In the genomic region with DNA sequence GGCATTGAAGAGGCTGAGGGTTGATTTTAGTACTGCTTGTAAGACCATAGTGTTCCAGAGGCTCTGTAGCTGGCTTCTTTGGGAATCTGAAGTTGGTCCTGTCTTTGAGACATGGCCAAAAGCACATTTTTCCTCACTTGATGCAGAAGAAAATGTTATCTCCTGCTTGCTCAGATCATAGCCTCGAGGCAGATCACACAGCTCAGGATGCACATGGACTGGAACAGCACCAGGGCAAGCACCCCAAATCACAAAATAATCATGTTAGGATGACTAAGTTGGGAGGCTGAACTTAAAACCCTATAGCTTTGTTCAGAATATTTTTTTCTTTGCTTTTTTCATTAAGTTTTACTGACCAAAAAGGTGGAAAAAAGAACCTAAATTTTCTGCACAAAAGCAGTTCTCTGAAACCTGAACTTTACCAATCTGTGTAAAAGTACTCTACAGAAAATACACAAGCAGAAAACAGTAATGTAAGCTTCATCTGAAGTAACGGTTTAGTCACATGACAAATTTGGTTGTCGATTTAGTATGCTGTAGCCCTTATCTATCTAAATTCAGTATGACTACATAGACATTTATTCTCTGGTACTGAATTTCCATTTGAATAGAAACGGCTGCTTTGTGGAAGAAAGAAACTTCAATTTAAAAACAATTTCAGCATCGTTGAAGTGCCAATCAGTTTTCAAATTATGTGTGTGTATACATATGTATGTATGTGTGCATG, we compare ENCODE assay signal across 14 cellular contexts. TPM values are rescaled to one million over a fixed set of nuclear protein-coding genes. Genes with fewer than 3 reads are reported as not detected.
DNase-seq lines count a peak whose midpoint lies in the region; ATAC-seq and TF ChIP-seq lines count a peak whose summit lies in the region.
"Had no signal": no experiment of that assay in that cellular context is flagged by ENCODE, and none has a peak within 500 bp of the region (broad histone marks: within the 10 kb centered on the region; RNA-seq: fewer than 3 reads in every experiment).

No MANE protein-coding gene starts in this region.

- DNase-seq in activated CD4-positive, alpha-beta T cell treated with anti-CD3 and anti-CD28 coated beads, Interleukin-2, amount 10 ng/mL, durations not matched to agents 24 days and 14 days: no peak
- no peak for DNase-seq in activated CD4-positive, alpha-beta T cell treated with anti-CD3 and anti-CD28 coated beads, Interleukin-2, amount 50 U/mL, for 48 hours
- peak; percentile 28 for DNase-seq in NCI-H226
- no peak for DNase-seq in endodermal cell
- no peak for DNase-seq in psoas muscle
- no peak for DNase-seq in DMS79 treated with DMSO at 0.1 percent for 48 hours (lab: John Stamatoyannopoulos, UW)
- DNase-seq in activated gamma-delta T cell treated with Interleukin-2 at 50 U/mL for 16 hours: no peak
- DNase-seq: anterior cingulate cortex, erythroblast, left colon, NCI-H1417 had no signal

- H3K4me3 ChIP-seq in endodermal cell (ENCODE audit: low read length): peak overlapping the region; percentile 89
- H3K4me3 ChIP-seq in psoas muscle: peak overlapping the region; percentile 96

- intact Hi-C loops in activated CD4-positive, alpha-beta T cell treated with anti-CD3 and anti-CD28 coated beads, Interleukin-2, amount 10 ng/mL, durations not matched to agents 24 days and 14 days (cut with micrococcal nuclease): loop anchor here (10.0 kb wide), 1 partner anchor 223 kb away; no protein-coding TSS in a partner anchor
- intact Hi-C loops in psoas muscle (cut with DNase I): loop anchor here in 1 of 2 donors (10.0 kb wide), 1 partner anchor 463 kb away; no protein-coding TSS in a partner anchor

- H3K9me3 ChIP-seq in endodermal cell (ENCODE audit: control insufficient read depth, low read length) (no peaks in the 10 kb centered on the region), psoas muscle (no peaks in the 10 kb centered on the region)

- 83 to 90% methylated on average over 3 to 5 of the region's 5 CpGs for WGBS in endodermal cell (ENCODE audit: insufficient coverage in 1 of 2, insufficient read length in 1 of 2), 2 experiments
- whole genome bisulfite sequencing in psoas muscle, 3 donors: 40 to 44% (median 41%) methylated on average over 5 of the region's 5 CpGs

- peaks cover 44% of the 10 kb centered on the region for H3K36me3 Mint-ChIP-seq in activated CD4-positive, alpha-beta T cell treated with anti-CD3 and anti-CD28 coated beads, Interleukin-2, amount 10 ng/mL, durations not matched to agents 24 days and 14 days (ENCODE audit: low read depth)
- peaks cover 21% of the 10 kb centered on the region for H3K36me3 Mint-ChIP-seq in endodermal cell (ENCODE audit: low read depth)

- H3K4me1 ChIP-seq in endodermal cell (ENCODE audit: control insufficient read depth, insufficient read depth, low read length) (peaks cover 7% of the 10 kb centered on the region), psoas muscle (peaks cover 67% of the 10 kb centered on the region)

- H3K27ac Mint-ChIP-seq in activated CD4-positive, alpha-beta T cell treated with anti-CD3 and anti-CD28 coated beads, Interleukin-2, amount 10 ng/mL, durations not matched to agents 24 days and 14 days: no peak overlapping the region
- H3K27ac Mint-ChIP-seq in endodermal cell: no peak overlapping the region

- no peaks in the 10 kb centered on the region for H3K9me3 Mint-ChIP-seq in activated CD4-positive, alpha-beta T cell treated with anti-CD3 and anti-CD28 coated beads, Interleukin-2, amount 10 ng/mL, durations not matched to agents 24 days and 14 days
- no peaks in the 10 kb centered on the region for H3K9me3 Mint-ChIP-seq in endodermal cell

- H3K27me3 Mint-ChIP-seq in activated CD4-positive, alpha-beta T cell treated with anti-CD3 and anti-CD28 coated beads, Interleukin-2, amount 10 ng/mL, durations not matched to agents 24 days and 14 days: no peaks in the 10 kb centered on the region
- H3K27me3 Mint-ChIP-seq in endodermal cell (ENCODE audit: insufficient read depth): no peaks in the 10 kb centered on the region

- ATAC-seq in psoas muscle (no peak), HG03159 (IDR thresholded peaks at IDR 0.05; ENCODE audit: unreplicated experiment) (no peak)
- ATAC-seq: HCT116, left colon had no signal

- H3K9ac ChIP-seq in endodermal cell (ENCODE audit: extremely low read depth, low read length, poor library complexity, severe bottlenecking): no peak overlapping the region

- H3K36me3 ChIP-seq in endodermal cell (ENCODE audit: control insufficient read depth, insufficient read depth, low read length) (peaks cover 44% of the 10 kb centered on the region), psoas muscle (ENCODE audit: insufficient read depth in 1 of 2, low read depth in 1 of 2) (peaks cover 6 to 16% of the 10 kb centered on the region in 2 donors)

- H3K27me3 ChIP-seq in endodermal cell (ENCODE audit: control insufficient read depth, insufficient read depth, low read length, poor library complexity, severe bottlenecking): no peaks in the 10 kb centered on the region
- H3K27me3 ChIP-seq in psoas muscle (ENCODE audit: insufficient read depth in 3 of 3, low read length in 2 of 3): no peaks in the 10 kb centered on the region

- TF ChIP-seq CTCF in endodermal cell (conservative IDR thresholded peaks at IDR 0.05) (no peak), psoas muscle (IDR thresholded peaks at IDR 0.05) (no peak)

- H3K4me1 Mint-ChIP-seq in activated CD4-positive, alpha-beta T cell treated with anti-CD3 and anti-CD28 coated beads, Interleukin-2, amount 10 ng/mL, durations not matched to agents 24 days and 14 days: peaks cover 43% of the 10 kb centered on the region
- H3K4me1 Mint-ChIP-seq in endodermal cell: peaks cover 28% of the 10 kb centered on the region

- H3K27ac ChIP-seq in endodermal cell (ENCODE audit: low read depth, low read length) (no peak overlapping the region), psoas muscle (no peak overlapping the region)

- H3K4me3 Mint-ChIP-seq in activated CD4-positive, alpha-beta T cell treated with anti-CD3 and anti-CD28 coated beads, Interleukin-2, amount 10 ng/mL, durations not matched to agents 24 days and 14 days: peak overlapping the region; percentile 17
- no peak overlapping the region for H3K4me3 Mint-ChIP-seq in endodermal cell

RNA-seq across cellular contexts. Expression of a gene that starts 3.4 kb away (rescaled TPM):
- 14.8 and 15.0 TPM in 2 replicates for total RNA-seq in activated CD4-positive, alpha-beta T cell treated with anti-CD3 and anti-CD28 coated beads, Interleukin-2, amount 10 ng/mL, durations not matched to agents 24 days and 14 days
- total RNA-seq in endodermal cell: 10 to 100 TPM; 24.6 to 32.0 TPM
- polyA plus RNA-seq in endodermal cell (2013, experiment 1 of 2): 32.7 TPM
- polyA plus RNA-seq in endodermal cell (2013, experiment 2 of 2): 31.5 TPM
- total RNA-seq in psoas muscle: 10 to 100 TPM in 1 of 4 donors, 1 to 10 TPM in 3; 7.5 to 10.2 (median 8.0) TPM
- polyA plus RNA-seq in psoas muscle: 1 to 10 TPM; 3.6 to 8.4 (median 5.2) TPM

RNA-seq across cellular contexts. Expression of a gene that starts 18.8 kb away (rescaled TPM):
- total RNA-seq in activated CD4-positive, alpha-beta T cell treated with anti-CD3 and anti-CD28 coated beads, Interleukin-2, amount 10 ng/mL, durations not matched to agents 24 days and 14 days: not detected in 2 replicates
- not detected for total RNA-seq in endodermal cell
- polyA plus RNA-seq in endodermal cell (2013, experiment 1 of 2): not detected
- not detected for polyA plus RNA-seq in endodermal cell (2013, experiment 2 of 2)
- total RNA-seq in psoas muscle: not detected
- polyA plus RNA-seq in psoas muscle: not detected
- total RNA-seq: left colon had no signal
- polyA plus RNA-seq: AG04450 had no signal

RNA-seq across cellular contexts. Expression of a gene that starts 26.7 kb away (rescaled TPM):
- total RNA-seq in activated CD4-positive, alpha-beta T cell treated with anti-CD3 and anti-CD28 coated beads, Interleukin-2, amount 10 ng/mL, durations not matched to agents 24 days and 14 days: not detected in 2 replicates
- total RNA-seq in endodermal cell (not detected), psoas muscle (not detected)
- polyA plus RNA-seq in endodermal cell (2013, experiment 1 of 2): not detected
- polyA plus RNA-seq in endodermal cell (2013, experiment 2 of 2): not detected
- under 1 TPM in 1 of 3 donors, not detected in 2; 0.05 TPM for polyA plus RNA-seq in psoas muscle
- total RNA-seq: left colon had no signal
- polyA plus RNA-seq: AG04450 had no signal

RNA-seq across cellular contexts. Expression of a gene that starts 36.0 kb away (rescaled TPM):
- not detected in 2 replicates for total RNA-seq in activated CD4-positive, alpha-beta T cell treated with anti-CD3 and anti-CD28 coated beads, Interleukin-2, amount 10 ng/mL, durations not matched to agents 24 days and 14 days
- total RNA-seq in endodermal cell: not detected
- not detected for polyA plus RNA-seq in endodermal cell (2013, experiment 1 of 2)
- not detected for polyA plus RNA-seq in endodermal cell (2013, experiment 2 of 2)
- not detected for total RNA-seq in psoas muscle
- polyA plus RNA-seq in psoas muscle: not detected
- total RNA-seq: left colon had no signal
- polyA plus RNA-seq: AG04450 had no signal

RNA-seq across cellular contexts. Expression of a gene that starts 53.4 kb away (rescaled TPM):
- total RNA-seq in activated CD4-positive, alpha-beta T cell treated with anti-CD3 and anti-CD28 coated beads, Interleukin-2, amount 10 ng/mL, durations not matched to agents 24 days and 14 days: not detected in 2 replicates
- not detected for total RNA-seq in endodermal cell
- polyA plus RNA-seq in endodermal cell (2013, experiment 1 of 2): not detected
- not detected for polyA plus RNA-seq in endodermal cell (2013, experiment 2 of 2)
- total RNA-seq in psoas muscle: not detected
- polyA plus RNA-seq in psoas muscle: not detected
- total RNA-seq: left colon had no signal
- polyA plus RNA-seq: AG04450 had no signal
